ENCODE assay signal across 8 cellular contexts in genomic region chr15:73994419-73994883, GRCh38. TPM values are rescaled to one million over a fixed set of nuclear protein-coding genes. Genes with fewer than 3 reads are reported as not detected.
DNase-seq lines count a peak whose midpoint lies in the region; ATAC-seq and TF ChIP-seq lines count a peak whose summit lies in the region.

Gene PML (plus strand): TSS chr15:73994716. CDS start chr15:73994813, 97 bp downstream.

- H2AK9ac ChIP-seq in IMR-90 (replicated peaks; ENCODE audit: low read depth, low read length, poor library complexity) = peak within 1 kb of the TSS; percentile 94

- peak within 1 kb of the TSS; percentile 83 for H3K14ac ChIP-seq in IMR-90 (replicated peaks; ENCODE audit: low read depth, low read length)

- H4K8ac ChIP-seq in IMR-90 (ENCODE audit: low read depth in 2 of 2, low read length in 2 of 2) = peak within 1 kb of the TSS; percentile 69 to 79

- peak within 1 kb of the TSS; percentile 87 for H3K4ac ChIP-seq in IMR-90 (ENCODE audit: low read depth, low read length)

- H3K4me2 ChIP-seq in IMR-90 (ENCODE audit: low read depth, low read length) = peak within 1 kb of the TSS; percentile 97

- H3K27me3 ChIP-seq in IMR-90 (ENCODE audit: control insufficient read depth, insufficient read depth, low read length) = no peaks in the 10 kb centered on the region

- H3K23ac ChIP-seq in IMR-90 (ENCODE audit: low read depth, low read length) = peak within 1 kb of the TSS; percentile 93

- H2BK5ac ChIP-seq in IMR-90 (ENCODE audit: low read depth, low read length, poor library complexity, severe bottlenecking) = peak within 1 kb of the TSS; percentile 68

- no peak for TF ChIP-seq RAD21 in IMR-90 (IDR thresholded peaks at IDR 0.05; ENCODE audit: low read length)

- H2BK120ac ChIP-seq in IMR-90 (ENCODE audit: low read depth, low read length) = peak within 1 kb of the TSS; percentile 34

- dilution Hi-C loops in IMR-90 (cut with HindIII; ENCODE audit: low sequenced_read_pairs, unreplicated experiment) = no loop called here

- 0 out of 2 replicates have a peak, but pooled peaks have one; percentile 24 for TF ChIP-seq POLR2A in IMR-90 (IDR thresholded peaks at IDR 0.05; ENCODE audit: low read depth, low read length)

- peak within 1 kb of the TSS; percentile 80 for H3K27ac ChIP-seq in IMR-90 (ENCODE audit: insufficient read depth, low read length)

- peaks cover 19 to 83% of the 10 kb centered on the region in 2 experiments; a peak in 3 of 4 replicates for H3K79me1 ChIP-seq in IMR-90 (ENCODE audit: low read depth in 1 of 2, low read length in 2 of 2)

- H2AK5ac ChIP-seq in IMR-90 (ENCODE audit: low read depth, low read length) = peak within 1 kb of the TSS; percentile 81

- peaks cover 7% of the 10 kb centered on the region for H3K36me3 ChIP-seq in IMR-90 (ENCODE audit: control insufficient read depth, insufficient read depth, low read length)
- H3K36me3 ChIP-seq in mucosa of descending colon (ENCODE audit: low read depth) = no peaks in the 10 kb centered on the region

- peak within 1 kb of the TSS; percentile 49; the same call in 1 of the 2 replicates for H2BK20ac ChIP-seq in IMR-90 (ENCODE audit: low read depth, low read length)

- POLR2A ChIA-PET in IMR-90 (lab: Charles Lee; ENCODE audit: unreplicated experiment) = interaction anchor here (1.4 kb wide), 1 partner anchor 11 kb away, joined by 5 read pairs; no protein-coding TSS in a partner anchor

- peaks cover 14% of the 10 kb centered on the region for H3K4me1 ChIP-seq in IMR-90 (ENCODE audit: control insufficient read depth, insufficient read depth, low read length)
- H3K4me1 ChIP-seq in mucosa of descending colon (ENCODE audit: low read depth) = peaks cover 34% of the 10 kb centered on the region

- ATAC-seq in GM21526 (IDR thresholded peaks at IDR 0.05; ENCODE audit: low FRiP score, unreplicated experiment) (peak; percentile 64), IMR-90 (ENCODE audit: low read depth) (peak; percentile 90), mucosa of descending colon (peak; percentile 88)

- 0% methylated on average over 9 of the region's 26 CpGs; no CpG with 5 or more reads in 1 of the 2 experiments for WGBS in IMR-90 (ENCODE audit: extremely low coverage in 2 of 2, insufficient read length in 1 of 2), 2 experiments

- H3K9ac ChIP-seq in IMR-90 (ENCODE audit: low read depth, low read length) = peak within 1 kb of the TSS; percentile 89

- peak within 1 kb of the TSS; percentile 80 for H4K91ac ChIP-seq in IMR-90 (ENCODE audit: insufficient read depth, low read depth, low read length)

- H3K56ac ChIP-seq in IMR-90 (ENCODE audit: extremely low read depth, insufficient read depth, low read length) = peak within 1 kb of the TSS; percentile 58

- CTCF ChIA-PET in IMR-90 (lab: Yijun Ruan, JAX) = interaction anchor here (0.9 to 1.5 kb wide), 5 partner anchors 9 to 59 kb away, joined by 3 to 4 read pairs (median 4); no protein-coding TSS in a partner anchor

- 0 out of 3 replicates have a peak within 1 kb of the TSS, but pooled peaks have one; percentile 3 for H2BK15ac ChIP-seq in IMR-90 (ENCODE audit: low read depth, low read length)

- in situ Hi-C loops in IMR-90 (cut with MboI; ENCODE audit: low sequenced_read_pairs) = loop anchor here (5.0 kb wide), 1 partner anchor 43 kb away; no protein-coding TSS in a partner anchor

- H4K20me1 ChIP-seq in IMR-90 (ENCODE audit: insufficient read depth, low read length) = peaks cover 11% of the 10 kb centered on the region; the same call in 1 of the 2 replicates

- no TSS peak for BruUV-seq in IMR-90 (replicated peaks; lab: Mats Ljungman, UMichigan)

- peak within 1 kb of the TSS; percentile 27 for H3K18ac ChIP-seq in IMR-90 (ENCODE audit: low read depth, low read length)

- peak within 1 kb of the TSS; percentile 92 for H2AFZ ChIP-seq in IMR-90 (replicated peaks; ENCODE audit: low read length, poor library complexity)

- intact Hi-C loops in IMR-90 (cut with micrococcal nuclease) (loop anchor here (5.0 kb wide), 1 partner anchor 33 kb away; no protein-coding TSS in a partner anchor), mucosa of descending colon (cut with DNase I, micrococcal nuclease) (no loop called here)

- peak within 1 kb of the TSS; percentile 24 for H4K5ac ChIP-seq in IMR-90 (ENCODE audit: low read depth, low read length)

- H3K4me3 ChIP-seq in IMR-90 (ENCODE audit: insufficient read depth, low read depth, low read length) = peak within 1 kb of the TSS; percentile 52
- peak within 1 kb of the TSS; percentile 94 for H3K4me3 ChIP-seq in epithelial cell of esophagus (ENCODE audit: low read length)
- H3K4me3 ChIP-seq in mucosa of descending colon = peak within 1 kb of the TSS; percentile 42

- TF ChIP-seq CTCF in IMR-90 (conservative IDR thresholded peaks at IDR 0.05; ENCODE audit: low read depth, low read length) = no peak
- TF ChIP-seq CTCF in epithelial cell of esophagus (IDR thresholded peaks at IDR 0.05; ENCODE audit: insufficient read depth, low read depth, low read length, missing control alignments) = no peak
- TF ChIP-seq CTCF in mucosa of descending colon (IDR thresholded peaks at IDR 0.05) = no peak

- H3K9me3 ChIP-seq in IMR-90 (ENCODE audit: control insufficient read depth, insufficient read depth, low read length) = no peaks in the 10 kb centered on the region
- no peaks in the 10 kb centered on the region for H3K9me3 ChIP-seq in mucosa of descending colon

- H3K9me1 ChIP-seq in IMR-90 (ENCODE audit: insufficient read depth, low read length) = peaks cover 25% of the 10 kb centered on the region

- DNase-seq in D341Med (ENCODE audit: low spot score) = peak; percentile 95
- peak; percentile 93 for DNase-seq in IMR-90
- peak; percentile 98 for DNase-seq in OCI-M1 (lab: John Stamatoyannopoulos, UW)
- DNase-seq in activated T-cell treated with anti-CD3 and anti-CD28 coated beads for 4 hours = peak; percentile 87
- DNase-seq in epithelial cell of esophagus (ENCODE audit: low read depth) = peak; percentile 96
- peak; percentile 96 to 99 (median 98) for DNase-seq in mucosa of descending colon
- peak; percentile 91 for DNase-seq in stimulated activated CD8-positive, alpha-beta memory T cell treated with anti-CD3 and anti-CD28 coated beads, Interleukin-4, amount 100 ng/mL, for 24 hours (ENCODE audit: low read depth)

TF ChIP-seq in IMR-90, 13 proteins besides CTCF, POLR2A, EP300 and RAD21:
- no peak for TF ChIP-seq RFX5 (IDR thresholded peaks at IDR 0.05; ENCODE audit: low read depth, low read length)
- peak; percentile 60; the same call in 1 of the 2 replicates for TF ChIP-seq MAZ (IDR thresholded peaks at IDR 0.05; ENCODE audit: borderline replicate concordance, low read depth, low read length)
- TF ChIP-seq ELK1 (IDR thresholded peaks at IDR 0.05; ENCODE audit: borderline replicate concordance, low read depth, low read length) = no peak
- TF ChIP-seq MXI1 (IDR thresholded peaks at IDR 0.05; ENCODE audit: borderline replicate concordance, low read depth, low read length) = 0 out of 2 replicates have a peak, but pooled peaks have one; percentile 35
- no peak for TF ChIP-seq CHD1 (IDR thresholded peaks at IDR 0.05; ENCODE audit: low read depth, low read length)
TF ChIP-seq in IMR-90: peak in this region for 2.

RNA-seq across cellular contexts. Expression of gene PML, which starts in this region (rescaled TPM):
- total RNA-seq in IMR-90 (2012; rRNA removed) (8.8 and 10.3 TPM in 2 replicates), mucosa of descending colon (10 to 100 TPM; 27.6 to 52.2 (median 35.6) TPM)
- polyA plus RNA-seq in IMR-90 (2012; rRNA removed) = 22.6 and 23.1 TPM in 2 replicates
- 28.1 and 29.3 TPM in 2 replicates for polyA plus RNA-seq in IMR-90 (2012; cell fraction: cytosol; rRNA removed)
- 43.2 and 105 TPM in 2 replicates for polyA plus RNA-seq in IMR-90 (2012; cell fraction: nucleus; rRNA removed; ENCODE audit: low replicate concordance)

Comparison
In these comparisons a context has a peak if more than half of its experiments do, and no peak if none do; other contexts are left out.
1. Peak in every context shown above with its lines: DNase-seq, ATAC-seq, H3K4me3 ChIP-seq and H3K27ac ChIP-seq.
2. H3K4me3 ChIP-seq: peak in every context shown above with its lines; median percentile 94 in epithelial cell of esophagus; 52 in IMR-90; 42 in mucosa of descending colon.